In the genomic region with DNA sequence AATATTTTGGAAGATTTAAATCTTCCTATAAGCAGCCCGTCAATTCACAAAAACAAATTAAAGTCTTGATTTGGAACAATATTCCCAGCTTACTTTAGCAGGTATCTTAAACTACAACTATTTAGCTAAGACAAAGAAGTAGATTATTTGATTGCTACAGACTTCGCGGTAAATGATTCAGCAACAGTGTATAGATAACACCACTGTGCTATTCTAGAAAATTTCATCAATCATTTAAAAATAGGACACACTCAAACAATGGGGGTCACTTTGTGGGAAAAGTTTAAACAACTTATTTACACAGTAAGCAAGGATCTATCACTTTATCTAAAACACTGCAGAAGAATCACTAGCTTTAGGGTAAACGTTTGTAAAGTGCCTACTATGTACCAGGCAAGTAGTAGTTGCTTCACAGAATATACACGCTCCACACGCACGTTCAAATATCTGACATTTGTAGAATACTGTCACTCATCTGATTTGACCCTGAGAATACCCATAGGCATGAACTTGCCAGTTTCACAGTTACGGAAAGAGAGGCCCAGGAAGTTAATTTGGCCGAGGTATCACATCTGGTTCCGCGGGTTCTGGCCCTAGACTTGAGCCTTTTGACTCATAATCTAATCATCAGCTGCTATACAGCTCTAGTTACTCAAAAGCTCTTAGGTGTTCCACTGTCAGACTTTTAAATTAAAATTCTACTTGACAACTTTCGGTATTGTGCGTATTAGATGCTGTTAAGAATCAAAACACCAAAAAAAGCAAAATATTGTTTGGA, we compare ENCODE assay signal across 8 cellular contexts. TPM values are rescaled to one million over a fixed set of nuclear protein-coding genes. Genes with fewer than 3 reads are reported as not detected.
A peak's percentile ranks its signal among the peaks of the same experiment; 100 is the strongest.
DNase-seq lines count a peak whose midpoint lies in the region; ATAC-seq and TF ChIP-seq lines count a peak whose summit lies in the region.

No MANE protein-coding gene starts in this region.

- H3K36me3 Mint-ChIP-seq in brain = no peaks in the 10 kb centered on the region
- no peaks in the 10 kb centered on the region for H3K36me3 Mint-ChIP-seq in memory B cell

- H3K4me1 Mint-ChIP-seq in brain (peaks cover 11% of the 10 kb centered on the region), memory B cell (peaks cover 5% of the 10 kb centered on the region)

- peaks cover 67% of the 10 kb centered on the region for H3K27me3 Mint-ChIP-seq in brain
- H3K27me3 Mint-ChIP-seq in memory B cell = peaks cover 5% of the 10 kb centered on the region

- no peak overlapping the region for H3K27ac Mint-ChIP-seq in brain
- no peak overlapping the region for H3K27ac Mint-ChIP-seq in memory B cell

- H3K4me3 Mint-ChIP-seq in brain = peak overlapping the region; percentile 87 to 94 (median 91)
- H3K4me3 Mint-ChIP-seq in memory B cell = peak overlapping the region; percentile 96

- TF ChIP-seq CTCF in AG09309 (IDR thresholded peaks at IDR 0.05; ENCODE audit: control insufficient read depth, insufficient read depth, low read depth, low read length, missing control alignments) = no peak
- TF ChIP-seq CTCF in brain (conservative IDR thresholded peaks at IDR 0.05) = no peak

- ATAC-seq in memory B cell (ENCODE audit: low read depth) = no peak
- ATAC-seq in GM18502 (IDR thresholded peaks at IDR 0.05; ENCODE audit: poor library complexity, unreplicated experiment) = no peak
- ATAC-seq in GM21723 (IDR thresholded peaks at IDR 0.05; ENCODE audit: unreplicated experiment) = no peak
- ATAC-seq in GM19467 (IDR thresholded peaks at IDR 0.05; ENCODE audit: unreplicated experiment) = no peak

- peak overlapping the region; percentile 80 for H3K4me3 ChIP-seq in AG09309 (ENCODE audit: control insufficient read depth, low read depth, low read length)

- no peaks in the 10 kb centered on the region for H3K9me3 Mint-ChIP-seq in brain
- no peaks in the 10 kb centered on the region for H3K9me3 Mint-ChIP-seq in memory B cell

- DNase-seq in AG09309 (ENCODE audit: low read depth) (no peak), HS-27A (ENCODE audit: low read depth) (peak; percentile 2), memory B cell (ENCODE audit: low spot score in 2 of 2) (no peak), ureter (ENCODE audit: low spot score) (peak; percentile 48)

RNA-seq across cellular contexts. Expression of a gene that starts 0.9 kb away (rescaled TPM):
- polyA plus RNA-seq in brain (ENCODE audit: insufficient read depth, low read depth, low replicate concordance) = 0.22 TPM
- 8.4 TPM for total RNA-seq in ureter

RNA-seq across cellular contexts. Expression of a gene that starts 26.4 kb away (rescaled TPM):
- not detected for polyA plus RNA-seq in brain (ENCODE audit: insufficient read depth, low read depth, low replicate concordance)
- total RNA-seq in ureter = 0.86 TPM

RNA-seq across cellular contexts. Expression of a gene that starts 47.6 kb away (rescaled TPM):
- polyA plus RNA-seq in brain (ENCODE audit: insufficient read depth, low read depth, low replicate concordance) = 24.5 TPM
- 21.7 TPM for total RNA-seq in ureter

Comparison
In these comparisons a context has a peak if more than half of its experiments do, and no peak if none do; other contexts are left out.
1. DNase-seq: peak in HS-27A (single experiment) and ureter (single experiment); none in AG09309 (single experiment) and memory B cell (0 of 2).